In genomic region chr1:223999761-224000160, GRCh38 we compare ENCODE assay signal across 7 cellular contexts.
DNase-seq lines count a peak whose midpoint lies in the region; ATAC-seq and TF ChIP-seq lines count a peak whose summit lies in the region.
"Not testable (repeated sequence)": the region's sequence is repeated elsewhere in the genome, so short reads cannot be mapped to it uniquely, and the experiment has no call there.

No MANE protein-coding gene starts in this region.

- H3K27me3 ChIP-seq in ascending aorta; osteoblast (ENCODE audit: insufficient read depth, low read length); skeletal muscle satellite cell (ENCODE audit: control insufficient read depth, insufficient read depth, low read length); aorta (ENCODE audit: control insufficient read depth in 1 of 2, insufficient read depth in 2 of 2, low read length in 1 of 2): not testable (repeated sequence)

- DNase-seq in EH (ENCODE audit: low read depth) = peak; percentile 51
- peak in 1 of 2 donors; percentile 61 for DNase-seq in ascending aorta (ENCODE audit: low spot score in 2 of 2)
- DNase-seq in fibroblast of gingiva (ENCODE audit: low read depth) = peak; percentile 31
- DNase-seq in left cardiac atrium; osteoblast (ENCODE audit: insufficient read length, low spot score, missing footprints); aorta: not testable (repeated sequence)

- H3K4me2 ChIP-seq in osteoblast (ENCODE audit: insufficient read depth, low read length) = not testable (repeated sequence)
- H3K4me2 ChIP-seq in skeletal muscle satellite cell (ENCODE audit: low read length) = peak overlapping the region; percentile 24

- H3K9ac ChIP-seq in skeletal muscle satellite cell (ENCODE audit: low read depth, low read length) = not testable (repeated sequence)

- TF ChIP-seq CTCF in ascending aorta (IDR thresholded peaks at IDR 0.05); osteoblast (IDR thresholded peaks at IDR 0.05; ENCODE audit: extremely low read depth, low read depth, low read length): not testable (repeated sequence)

- ATAC-seq in left cardiac atrium (peak; percentile 68), aorta (ENCODE audit: low FRiP score) (peak; percentile 41)

- not testable (repeated sequence) for H3K4me3 ChIP-seq in ascending aorta; osteoblast (ENCODE audit: insufficient read depth, low read length); skeletal muscle satellite cell (ENCODE audit: low read length); aorta (ENCODE audit: low read length in 2 of 2)

- not testable (repeated sequence) for H4K20me1 ChIP-seq in osteoblast (ENCODE audit: insufficient read depth, low read length)

- not testable (repeated sequence) for H3K36me3 ChIP-seq in ascending aorta; osteoblast (ENCODE audit: insufficient read depth, low read length); skeletal muscle satellite cell (ENCODE audit: insufficient read depth, low read length); aorta (ENCODE audit: control insufficient read depth in 1 of 2, insufficient read depth in 2 of 2, low read length in 1 of 2)

- H3K79me2 ChIP-seq in osteoblast (ENCODE audit: insufficient read depth, low read length) = peaks cover 21% of the 10 kb centered on the region

- H3K9me3 ChIP-seq in ascending aorta; osteoblast (ENCODE audit: low read depth, low read length); skeletal muscle satellite cell (replicated peaks; ENCODE audit: low read length); aorta (ENCODE audit: control insufficient read depth, low read length): not testable (repeated sequence)

- H3K4me1 ChIP-seq in ascending aorta = peaks cover 0 to 12% of the 10 kb centered on the region in 2 donors
- H3K4me1 ChIP-seq in osteoblast (ENCODE audit: insufficient read depth, low read length); skeletal muscle satellite cell (ENCODE audit: control insufficient read depth, insufficient read depth, low read length); aorta (ENCODE audit: control insufficient read depth in 1 of 2, insufficient read depth in 2 of 2, low read length in 2 of 2): not testable (repeated sequence)

- H3K27ac ChIP-seq in ascending aorta (peak overlapping the region; percentile 85 to 86), osteoblast (ENCODE audit: low read depth, low read length) (peak overlapping the region; percentile 91)
- not testable (repeated sequence) for H3K27ac ChIP-seq in aorta (ENCODE audit: low read depth in 1 of 2, low read length in 2 of 2)

- 4% methylated on average over 3 to 4 of the region's 4 CpGs for WGBS in aorta, 2 donors

- intact Hi-C loops in ascending aorta (cut with DNase I) = loop anchor here (10.0 kb wide), 2 partner anchors 155 to 295 kb away; partner anchors contain the start of gene TP53BP2
- intact Hi-C loops in left cardiac atrium (cut with DNase I); aorta (cut with DNase I): not testable (repeated sequence)

- not testable (repeated sequence) for H2AFZ ChIP-seq in osteoblast (ENCODE audit: low read length)
